ENCODE assay signal across 15 cellular contexts in genomic region chr9:99050292-99050911, GRCh38. TPM values are rescaled to one million over a fixed set of nuclear protein-coding genes. Genes with fewer than 3 reads are reported as not detected.
DNase-seq lines count a peak whose midpoint lies in the region; ATAC-seq and TF ChIP-seq lines count a peak whose summit lies in the region.
"Had no signal": no experiment of that assay in that cellular context is flagged by ENCODE, and none has a peak within 500 bp of the region (broad histone marks: within the 10 kb centered on the region; RNA-seq: fewer than 3 reads in every experiment).

No MANE protein-coding gene starts in this region.

- no peak overlapping the region for H3K4me3 ChIP-seq in PC-9
- H3K4me3 ChIP-seq: uterus had no signal

- H3K79me2 ChIP-seq in PC-9 (ENCODE audit: low read depth), result no peaks in the 10 kb centered on the region

- BruUV-seq in PC-9 (replicated peaks; lab: Mats Ljungman, UMichigan), result no TSS peak

- H3K36me3 ChIP-seq in PC-9 (ENCODE audit: low read depth), result no peaks in the 10 kb centered on the region
- H3K36me3 ChIP-seq: neutrophil, uterus had no signal

- no peaks in the 10 kb centered on the region for H3K9me2 ChIP-seq in PC-9 (ENCODE audit: insufficient read depth)

- no peaks in the 10 kb centered on the region for H3K9me3 ChIP-seq in PC-9 (ENCODE audit: insufficient read depth, low read depth)
- H3K9me3 ChIP-seq: neutrophil, uterus had no signal

- H3K36me3 Mint-ChIP-seq in T-helper 1 cell treated with Interleukin-12 subunit alpha and Interleukin-12 subunit beta and Interleukin-4 antibody, amounts not matched to agents 30 μg/mL and 1 μg/mL, for 36 hours (ENCODE audit: low read depth), result peaks cover 12% of the 10 kb centered on the region
- H3K36me3 Mint-ChIP-seq in stimulated activated effector memory CD8-positive, alpha-beta T cell treated with anti-CD3 and anti-CD28 coated beads, Interleukin-12 subunit alpha, Interleukin-12 subunit beta, amount 100 ng/mL, for 72 hours, result no peaks in the 10 kb centered on the region

- H3K27ac Mint-ChIP-seq in T-helper 1 cell treated with Interleukin-12 subunit alpha and Interleukin-12 subunit beta and Interleukin-4 antibody, amounts not matched to agents 30 μg/mL and 1 μg/mL, for 36 hours, result peak overlapping the region; percentile 34
- peak overlapping the region; percentile 18 for H3K27ac Mint-ChIP-seq in stimulated activated effector memory CD8-positive, alpha-beta T cell treated with anti-CD3 and anti-CD28 coated beads, Interleukin-12 subunit alpha, Interleukin-12 subunit beta, amount 100 ng/mL, for 72 hours
- H3K27ac Mint-ChIP-seq: activated naive CD4-positive, alpha-beta T cell treated with anti-CD3 and anti-CD28 coated beads, Interleukin-2, amount 50 U/mL, for 24 hours had no signal

- peak overlapping the region; percentile 86 for H3K27ac ChIP-seq in PC-9
- H3K27ac ChIP-seq: neutrophil, uterus had no signal

- CTCF ChIA-PET in PC-9 (lab: Charles Lee) (no interaction called here), HEK293T (lab: Yijun Ruan, JAX) (no interaction called here)

- ATAC-seq in stimulated activated effector memory CD8-positive, alpha-beta T cell treated with anti-CD3 and anti-CD28 coated beads, Interleukin-12 subunit alpha, Interleukin-12 subunit beta, amount 100 ng/mL, for 72 hours, result no peak
- ATAC-seq in HG03280 (IDR thresholded peaks at IDR 0.05; ENCODE audit: unreplicated experiment), result no peak
- ATAC-seq in activated CD4-positive, CD25-positive, alpha-beta regulatory T cell treated with anti-CD3 and anti-CD28 coated beads, Interleukin-2, amount 50 U/mL, for 24 hours, result no peak

- H3K4me1 ChIP-seq in PC-9 (replicated peaks; ENCODE audit: insufficient read depth), result peaks cover 76% of the 10 kb centered on the region
- H3K4me1 ChIP-seq: uterus had no signal

- peak overlapping the region; percentile 37 for H3K4me2 ChIP-seq in PC-9

- POLR2A ChIA-PET in PC-9 (lab: Charles Lee; ENCODE audit: unreplicated experiment), result no interaction called here
- POLR2A ChIA-PET in HEK293T (lab: Yijun Ruan, JAX), result no interaction called here

- H3K27me3 ChIP-seq in PC-9 (ENCODE audit: insufficient read depth, low read depth), result no peaks in the 10 kb centered on the region
- H3K27me3 ChIP-seq: uterus had no signal

- H3K27me3 Mint-ChIP-seq in T-helper 1 cell treated with Interleukin-12 subunit alpha and Interleukin-12 subunit beta and Interleukin-4 antibody, amounts not matched to agents 30 μg/mL and 1 μg/mL, for 36 hours (ENCODE audit: low read depth), result no peaks in the 10 kb centered on the region
- H3K27me3 Mint-ChIP-seq: activated naive CD4-positive, alpha-beta T cell treated with anti-CD3 and anti-CD28 coated beads, Interleukin-2, amount 50 U/mL, for 24 hours had no signal

- H3F3A ChIP-seq in PC-9 (ENCODE audit: insufficient read depth, low read depth), result peaks cover 39% of the 10 kb centered on the region

- no peak overlapping the region for H3K4me3 Mint-ChIP-seq in T-helper 1 cell treated with Interleukin-12 subunit alpha and Interleukin-12 subunit beta and Interleukin-4 antibody, amounts not matched to agents 30 μg/mL and 1 μg/mL, for 36 hours
- H3K4me3 Mint-ChIP-seq in stimulated activated effector memory CD8-positive, alpha-beta T cell treated with anti-CD3 and anti-CD28 coated beads, Interleukin-12 subunit alpha, Interleukin-12 subunit beta, amount 100 ng/mL, for 72 hours, result no peak overlapping the region
- H3K4me3 Mint-ChIP-seq: activated naive CD4-positive, alpha-beta T cell treated with anti-CD3 and anti-CD28 coated beads, Interleukin-2, amount 50 U/mL, for 24 hours had no signal

- H4K20me1 ChIP-seq in PC-9 (ENCODE audit: insufficient read depth), result no peaks in the 10 kb centered on the region

- no peak for TF ChIP-seq CTCF in PC-9 (conservative IDR thresholded peaks at IDR 0.05)

- H3K9me3 Mint-ChIP-seq in T-helper 1 cell treated with Interleukin-12 subunit alpha and Interleukin-12 subunit beta and Interleukin-4 antibody, amounts not matched to agents 30 μg/mL and 1 μg/mL, for 36 hours, result peaks cover 4% of the 10 kb centered on the region
- no peaks in the 10 kb centered on the region for H3K9me3 Mint-ChIP-seq in stimulated activated effector memory CD8-positive, alpha-beta T cell treated with anti-CD3 and anti-CD28 coated beads, Interleukin-12 subunit alpha, Interleukin-12 subunit beta, amount 100 ng/mL, for 72 hours

- intact Hi-C loops in PC-9 (cut with micrococcal nuclease; ENCODE audit: unreplicated experiment), result loop anchor here (10.0 kb wide), 1 partner anchor 46 kb away; no protein-coding TSS in a partner anchor

- peaks cover 70% of the 10 kb centered on the region for H3K4me1 Mint-ChIP-seq in T-helper 1 cell treated with Interleukin-12 subunit alpha and Interleukin-12 subunit beta and Interleukin-4 antibody, amounts not matched to agents 30 μg/mL and 1 μg/mL, for 36 hours (ENCODE audit: low read depth)
- H3K4me1 Mint-ChIP-seq in stimulated activated effector memory CD8-positive, alpha-beta T cell treated with anti-CD3 and anti-CD28 coated beads, Interleukin-12 subunit alpha, Interleukin-12 subunit beta, amount 100 ng/mL, for 72 hours, result peaks cover 77% of the 10 kb centered on the region

- DNase-seq in T-helper 1 cell (no peak), PC-9 (peak in 1 of 2 experiments; percentile 92), glomerular visceral epithelial cell (ENCODE audit: extremely low spot score) (peak; percentile 62), HEK293T (ENCODE audit: extremely low spot score) (no peak)
- no peak for DNase-seq in stimulated activated effector memory CD8-positive, alpha-beta T cell treated with anti-CD3 and anti-CD28 coated beads, Interleukin-12 subunit alpha, Interleukin-12 subunit beta, amount 100 ng/mL, for 72 hours (ENCODE audit: low spot score in 2 of 2)
- DNase-seq: cortex of kidney, GOT3, NCI-H1105 treated with DMSO at 0.1 percent for 48 hours, T-helper 2 cell, uterus had no signal

- no peak overlapping the region for H2AFZ ChIP-seq in PC-9

TF ChIP-seq in HEK293T, 16 proteins besides CTCF, POLR2A, EP300 and RAD21:
- TF ChIP-seq TARDBP (IDR thresholded peaks at IDR 0.05) (no peak), BHLHE40 (IDR thresholded peaks at IDR 0.05; ENCODE audit: borderline replicate concordance) (no peak), L3MBTL2 (conservative IDR thresholded peaks at IDR 0.05) (no peak), FOXM1 (IDR thresholded peaks at IDR 0.05; ENCODE audit: borderline replicate concordance) (no peak), FOXA1 (IDR thresholded peaks at IDR 0.05) (no peak), PKNOX1 (IDR thresholded peaks at IDR 0.05) (no peak), SUZ12 (IDR thresholded peaks at IDR 0.05) (no peak), LEF1 (IDR thresholded peaks at IDR 0.05; ENCODE audit: borderline replicate concordance) (no peak), SP1 (IDR thresholded peaks at IDR 0.05) (no peak), FOXK2 (IDR thresholded peaks at IDR 0.05) (no peak), CTBP1 (IDR thresholded peaks at IDR 0.05; ENCODE audit: borderline replicate concordance) (no peak), HDGF (IDR thresholded peaks at IDR 0.05; ENCODE audit: borderline replicate concordance) (no peak), ZNF384 (IDR thresholded peaks at IDR 0.05) (no peak)

RNA-seq across cellular contexts. Expression of gene TGFBR1, which starts 54.5 kb away (rescaled TPM):
- total RNA-seq in PC-9 (2021), result 17.1 and 18.3 TPM in 2 replicates
